In the genomic region with DNA sequence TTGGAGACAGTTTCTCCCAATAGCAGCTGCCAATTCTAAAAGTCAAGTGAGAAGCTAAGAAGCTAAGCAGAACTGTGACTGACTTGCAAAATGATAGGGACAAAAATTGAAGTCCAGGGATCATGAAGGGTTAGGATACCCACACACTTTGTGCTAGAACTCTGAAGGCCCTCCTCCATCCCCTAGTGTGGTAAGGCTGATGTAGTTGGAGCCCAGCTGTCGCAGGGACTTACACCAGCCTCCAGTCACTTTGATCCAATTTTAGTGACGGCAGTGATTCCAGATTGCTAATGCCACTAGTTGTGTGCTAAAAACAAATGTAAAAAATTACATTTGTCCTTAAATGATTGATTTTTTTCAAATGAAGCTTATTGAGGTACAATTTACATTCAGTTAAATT, we compare ENCODE assay signal across 20 cellular contexts.
DNase-seq lines count a peak whose midpoint lies in the region; ATAC-seq and TF ChIP-seq lines count a peak whose summit lies in the region.
"Had no signal": no experiment of that assay in that cellular context is flagged by ENCODE, and none has a peak within 500 bp of the region (broad histone marks: within the 10 kb centered on the region; RNA-seq: fewer than 3 reads in every experiment).

No MANE protein-coding gene starts in this region.

- no peaks in the 10 kb centered on the region for H3K27me3 Mint-ChIP-seq in neural crest cell (ENCODE audit: low read depth)
- H3K27me3 Mint-ChIP-seq in chondrocyte (ENCODE audit: low read depth), result no peaks in the 10 kb centered on the region
- H3K27me3 Mint-ChIP-seq: CD8-positive, alpha-beta memory T cell had no signal

- H3K4me3 Mint-ChIP-seq in neural crest cell (no peak overlapping the region), chondrocyte (ENCODE audit: unreplicated experiment) (no peak overlapping the region)
- H3K4me3 Mint-ChIP-seq: CD8-positive, alpha-beta memory T cell had no signal

- H3K4me3 ChIP-seq in cardiac muscle cell, result no peak overlapping the region
- H3K4me3 ChIP-seq in right cardiac atrium (ENCODE audit: low read length), result no peak overlapping the region
- H3K4me3 ChIP-seq in WERI-Rb-1 (ENCODE audit: low read depth, low read length), result no peak overlapping the region
- H3K4me3 ChIP-seq: SK-N-MC had no signal

- intact Hi-C loops in right cardiac atrium (cut with DNase I), result no loop called here

- peaks cover 72% of the 10 kb centered on the region for H3K4me1 Mint-ChIP-seq in neural crest cell
- peaks cover 39% of the 10 kb centered on the region for H3K4me1 Mint-ChIP-seq in chondrocyte (ENCODE audit: low read depth)
- H3K4me1 Mint-ChIP-seq: CD8-positive, alpha-beta memory T cell had no signal

- H3K36me3 ChIP-seq in cardiac muscle cell, result no peaks in the 10 kb centered on the region
- no peaks in the 10 kb centered on the region for H3K36me3 ChIP-seq in WERI-Rb-1

- no peak for ATAC-seq in right cardiac atrium
- ATAC-seq: Right ventricle myocardium inferior had no signal

- H3K27ac Mint-ChIP-seq in neural crest cell (ENCODE audit: unreplicated experiment), result peak overlapping the region; percentile 30
- H3K27ac Mint-ChIP-seq in chondrocyte (ENCODE audit: unreplicated experiment), result no peak overlapping the region

- H3K27ac ChIP-seq in cardiac muscle cell (peak overlapping the region; percentile 2), right cardiac atrium (ENCODE audit: low read length) (no peak overlapping the region), WERI-Rb-1 (0 out of 2 replicates have a peak overlapping the region, but pooled peaks have one; percentile 9)
- H3K27ac ChIP-seq: C4-2B, SK-N-MC had no signal

- 73% methylated on average over 2 of the region's 2 CpGs for WGBS in right cardiac atrium

- H3K9me3 Mint-ChIP-seq in neural crest cell, result peaks cover 4% of the 10 kb centered on the region
- H3K9me3 Mint-ChIP-seq in chondrocyte (ENCODE audit: low read depth), result peaks cover 12% of the 10 kb centered on the region

- H3K27me3 ChIP-seq in cardiac muscle cell, result no peaks in the 10 kb centered on the region
- no peaks in the 10 kb centered on the region for H3K27me3 ChIP-seq in right cardiac atrium (ENCODE audit: control insufficient read depth, insufficient read depth)
- H3K27me3 ChIP-seq in WERI-Rb-1 (ENCODE audit: insufficient read depth, low read depth, severe bottlenecking), result no peaks in the 10 kb centered on the region

- H3K9me3 ChIP-seq in cardiac muscle cell (ENCODE audit: low read depth) (no peaks in the 10 kb centered on the region), right cardiac atrium (ENCODE audit: control insufficient read depth, low read length) (no peaks in the 10 kb centered on the region), WERI-Rb-1 (ENCODE audit: severe bottlenecking) (peaks cover 3% of the 10 kb centered on the region)

- H3K36me3 Mint-ChIP-seq in neural crest cell (ENCODE audit: low read depth), result peaks cover 9% of the 10 kb centered on the region
- H3K36me3 Mint-ChIP-seq in chondrocyte (ENCODE audit: low read depth), result no peaks in the 10 kb centered on the region
- H3K36me3 Mint-ChIP-seq: CD8-positive, alpha-beta memory T cell had no signal

- peaks cover 46% of the 10 kb centered on the region for H3K4me1 ChIP-seq in cardiac muscle cell (ENCODE audit: low read depth)
- peaks cover 2% of the 10 kb centered on the region for H3K4me1 ChIP-seq in right cardiac atrium (ENCODE audit: control insufficient read depth, insufficient read depth, low read length)

- DNase-seq in cardiac muscle cell (ENCODE audit: low read depth in 1 of 2, low spot score in 1 of 2) (no peak), right cardiac atrium (no peak), WERI-Rb-1 (peak; percentile 53), neural crest cell (ENCODE audit: low read depth, low spot score) (no peak), chondrocyte (ENCODE audit: low spot score) (no peak), SIG-M5 treated with dmso at 0.1 percent for 504 hours (lab: John Stamatoyannopoulos, UW; ENCODE audit: unreplicated experiment) (no peak), NCI-H774 (lab: John Stamatoyannopoulos, UW) (no peak), NCI-H2196 treated with DMSO at 0.1 percent for 48 hours (lab: John Stamatoyannopoulos, UW; ENCODE audit: unreplicated experiment) (no peak)
- DNase-seq: AML-193; CD8-positive, alpha-beta memory T cell; EL; MM.1S; NCI-H1048; NCI-H1417 treated with DMSO at 0.1 percent for 48 hours; NCI-H187; OCI-M1; SW 1271 had no signal

- TF ChIP-seq CTCF in cardiac muscle cell (IDR thresholded peaks at IDR 0.05; ENCODE audit: low read depth, low read length) (no peak), WERI-Rb-1 (IDR thresholded peaks at IDR 0.05; ENCODE audit: low read depth, low read length) (no peak), neural crest cell (conservative IDR thresholded peaks at IDR 0.05) (no peak), chondrocyte (IDR thresholded peaks at IDR 0.05) (no peak)
